ENCODE assay signal across 1 cellular context in genomic region chr19:1652471-1653299, GRCh38.
TF ChIP-seq lines count a peak whose summit lies in the region.

TCF3 (minus strand) TSS chr19:1652615; CDS start chr19:1650248, 2,367 bp downstream.

TF ChIP-seq in HepG2, 621 proteins besides CTCF, POLR2A, EP300 and RAD21 (continued from another document and continues in another):
- TF ChIP-seq, protein P1, sequence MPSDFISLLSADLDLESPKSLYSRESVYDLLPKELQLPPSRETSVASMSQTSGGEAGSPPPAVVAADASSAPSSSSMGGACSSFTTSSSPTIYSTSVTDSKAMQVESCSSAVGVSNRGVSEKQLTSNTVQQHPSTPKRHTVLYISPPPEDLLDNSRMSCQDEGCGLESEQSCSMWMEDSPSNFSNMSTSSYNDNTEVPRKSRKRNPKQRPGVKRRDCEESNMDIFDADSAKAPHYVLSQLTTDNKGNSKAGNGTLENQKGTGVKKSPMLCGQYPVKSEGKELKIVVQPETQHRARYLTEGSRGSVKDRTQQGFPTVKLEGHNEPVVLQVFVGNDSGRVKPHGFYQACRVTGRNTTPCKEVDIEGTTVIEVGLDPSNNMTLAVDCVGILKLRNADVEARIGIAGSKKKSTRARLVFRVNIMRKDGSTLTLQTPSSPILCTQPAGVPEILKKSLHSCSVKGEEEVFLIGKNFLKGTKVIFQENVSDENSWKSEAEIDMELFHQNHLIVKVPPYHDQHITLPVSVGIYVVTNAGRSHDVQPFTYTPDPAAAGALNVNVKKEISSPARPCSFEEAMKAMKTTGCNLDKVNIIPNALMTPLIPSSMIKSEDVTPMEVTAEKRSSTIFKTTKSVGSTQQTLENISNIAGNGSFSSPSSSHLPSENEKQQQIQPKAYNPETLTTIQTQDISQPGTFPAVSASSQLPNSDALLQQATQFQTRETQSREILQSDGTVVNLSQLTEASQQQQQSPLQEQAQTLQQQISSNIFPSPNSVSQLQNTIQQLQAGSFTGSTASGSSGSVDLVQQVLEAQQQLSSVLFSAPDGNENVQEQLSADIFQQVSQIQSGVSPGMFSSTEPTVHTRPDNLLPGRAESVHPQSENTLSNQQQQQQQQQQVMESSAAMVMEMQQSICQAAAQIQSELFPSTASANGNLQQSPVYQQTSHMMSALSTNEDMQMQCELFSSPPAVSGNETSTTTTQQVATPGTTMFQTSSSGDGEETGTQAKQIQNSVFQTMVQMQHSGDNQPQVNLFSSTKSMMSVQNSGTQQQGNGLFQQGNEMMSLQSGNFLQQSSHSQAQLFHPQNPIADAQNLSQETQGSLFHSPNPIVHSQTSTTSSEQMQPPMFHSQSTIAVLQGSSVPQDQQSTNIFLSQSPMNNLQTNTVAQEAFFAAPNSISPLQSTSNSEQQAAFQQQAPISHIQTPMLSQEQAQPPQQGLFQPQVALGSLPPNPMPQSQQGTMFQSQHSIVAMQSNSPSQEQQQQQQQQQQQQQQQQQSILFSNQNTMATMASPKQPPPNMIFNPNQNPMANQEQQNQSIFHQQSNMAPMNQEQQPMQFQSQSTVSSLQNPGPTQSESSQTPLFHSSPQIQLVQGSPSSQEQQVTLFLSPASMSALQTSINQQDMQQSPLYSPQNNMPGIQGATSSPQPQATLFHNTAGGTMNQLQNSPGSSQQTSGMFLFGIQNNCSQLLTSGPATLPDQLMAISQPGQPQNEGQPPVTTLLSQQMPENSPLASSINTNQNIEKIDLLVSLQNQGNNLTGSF (CRISPR knock-in tag; IDR thresholded peaks at IDR 0.05): peak; percentile 29; the same call in 1 of the 2 replicates
- TF ChIP-seq ZNF724P (CRISPR knock-in tag; IDR thresholded peaks at IDR 0.05; ENCODE audit: borderline replicate concordance): no peak
- TF ChIP-seq ZNF225 (CRISPR knock-in tag; IDR thresholded peaks at IDR 0.05): no peak
- no peak for TF ChIP-seq ZFP82 (CRISPR knock-in tag; IDR thresholded peaks at IDR 0.05; ENCODE audit: borderline replicate concordance)
- TF ChIP-seq HOXA3 (CRISPR knock-in tag; IDR thresholded peaks at IDR 0.05): peak; percentile 67
- peak; percentile 100 for TF ChIP-seq SP4 (CRISPR knock-in tag; IDR thresholded peaks at IDR 0.05)
- peak; percentile 62; the same call in 1 of the 2 replicates for TF ChIP-seq AHR (CRISPR knock-in tag; IDR thresholded peaks at IDR 0.05)
- TF ChIP-seq, protein P2, sequence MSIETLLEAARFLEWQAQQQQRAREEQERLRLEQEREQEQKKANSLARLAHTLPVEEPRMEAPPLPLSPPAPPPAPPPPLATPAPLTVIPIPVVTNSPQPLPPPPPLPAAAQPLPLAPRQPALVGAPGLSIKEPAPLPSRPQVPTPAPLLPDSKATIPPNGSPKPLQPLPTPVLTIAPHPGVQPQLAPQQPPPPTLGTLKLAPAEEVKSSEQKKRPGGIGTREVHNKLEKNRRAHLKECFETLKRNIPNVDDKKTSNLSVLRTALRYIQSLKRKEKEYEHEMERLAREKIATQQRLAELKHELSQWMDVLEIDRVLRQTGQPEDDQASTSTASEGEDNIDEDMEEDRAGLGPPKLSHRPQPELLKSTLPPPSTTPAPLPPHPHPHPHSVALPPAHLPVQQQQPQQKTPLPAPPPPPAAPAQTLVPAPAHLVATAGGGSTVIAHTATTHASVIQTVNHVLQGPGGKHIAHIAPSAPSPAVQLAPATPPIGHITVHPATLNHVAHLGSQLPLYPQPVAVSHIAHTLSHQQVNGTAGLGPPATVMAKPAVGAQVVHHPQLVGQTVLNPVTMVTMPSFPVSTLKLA (IDR thresholded peaks at IDR 0.05): 0 out of 2 replicates have a peak, but pooled peaks have one; percentile 7
- peak; percentile 71; the same call in 1 of the 2 replicates for TF ChIP-seq MYC (CRISPR knock-in tag; IDR thresholded peaks at IDR 0.05; ENCODE audit: borderline replicate concordance)
- TF ChIP-seq, protein P3, sequence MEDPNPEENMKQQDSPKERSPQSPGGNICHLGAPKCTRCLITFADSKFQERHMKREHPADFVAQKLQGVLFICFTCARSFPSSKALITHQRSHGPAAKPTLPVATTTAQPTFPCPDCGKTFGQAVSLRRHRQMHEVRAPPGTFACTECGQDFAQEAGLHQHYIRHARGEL (CRISPR knock-in tag; IDR thresholded peaks at IDR 0.05): no peak
- TF ChIP-seq PPARG (CRISPR knock-in tag; conservative IDR thresholded peaks at IDR 0.05): peak; percentile 47; the same call in 1 of the 2 replicates
- TF ChIP-seq GATAD1 (CRISPR knock-in tag; IDR thresholded peaks at IDR 0.05): peak; percentile 73
- TF ChIP-seq, protein P4, sequence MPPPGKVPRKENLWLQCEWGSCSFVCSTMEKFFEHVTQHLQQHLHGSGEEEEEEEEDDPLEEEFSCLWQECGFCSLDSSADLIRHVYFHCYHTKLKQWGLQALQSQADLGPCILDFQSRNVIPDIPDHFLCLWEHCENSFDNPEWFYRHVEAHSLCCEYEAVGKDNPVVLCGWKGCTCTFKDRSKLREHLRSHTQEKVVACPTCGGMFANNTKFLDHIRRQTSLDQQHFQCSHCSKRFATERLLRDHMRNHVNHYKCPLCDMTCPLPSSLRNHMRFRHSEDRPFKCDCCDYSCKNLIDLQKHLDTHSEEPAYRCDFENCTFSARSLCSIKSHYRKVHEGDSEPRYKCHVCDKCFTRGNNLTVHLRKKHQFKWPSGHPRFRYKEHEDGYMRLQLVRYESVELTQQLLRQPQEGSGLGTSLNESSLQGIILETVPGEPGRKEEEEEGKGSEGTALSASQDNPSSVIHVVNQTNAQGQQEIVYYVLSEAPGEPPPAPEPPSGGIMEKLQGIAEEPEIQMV (CRISPR knock-in tag; IDR thresholded peaks at IDR 0.05; ENCODE audit: low read depth): no peak
- no peak for TF ChIP-seq RBAK (CRISPR knock-in tag; IDR thresholded peaks at IDR 0.05)
- TF ChIP-seq BRD4 (CRISPR knock-in tag; IDR thresholded peaks at IDR 0.05): no peak
- no peak for TF ChIP-seq PHF5A (CRISPR knock-in tag; IDR thresholded peaks at IDR 0.05; ENCODE audit: low read depth, unreplicated experiment)
- TF ChIP-seq NR2F6 (IDR thresholded peaks at IDR 0.05): no peak
- TF ChIP-seq NR2F6 (CRISPR knock-in tag; IDR thresholded peaks at IDR 0.05): 0 out of 2 replicates have a peak, but pooled peaks have one; percentile 17
- no peak for TF ChIP-seq ZNF792 (CRISPR knock-in tag; IDR thresholded peaks at IDR 0.05)
- TF ChIP-seq ZNF879 (CRISPR knock-in tag; IDR thresholded peaks at IDR 0.05): no peak; the same call in 1 of the 2 replicates
- TF ChIP-seq ISL2 (CRISPR knock-in tag; IDR thresholded peaks at IDR 0.05): peak; percentile 76
- TF ChIP-seq HMGA1 (CRISPR knock-in tag; conservative IDR thresholded peaks at IDR 0.05): no peak
- 0 out of 2 replicates have a peak, but pooled peaks have one; percentile 24 for TF ChIP-seq ATF6 (CRISPR knock-in tag; conservative IDR thresholded peaks at IDR 0.05)
- TF ChIP-seq HMG20A (CRISPR knock-in tag; IDR thresholded peaks at IDR 0.05; ENCODE audit: borderline replicate concordance): no peak
- no peak for TF ChIP-seq CBX1 (IDR thresholded peaks at IDR 0.05; ENCODE audit: low read depth)
- no peak for TF ChIP-seq ELF4 (CRISPR knock-in tag; IDR thresholded peaks at IDR 0.05; ENCODE audit: borderline replicate concordance)
- TF ChIP-seq MED13 (CRISPR knock-in tag; IDR thresholded peaks at IDR 0.05): 0 out of 2 replicates have a peak, but pooled peaks have one; percentile 51
- TF ChIP-seq, protein P5, sequence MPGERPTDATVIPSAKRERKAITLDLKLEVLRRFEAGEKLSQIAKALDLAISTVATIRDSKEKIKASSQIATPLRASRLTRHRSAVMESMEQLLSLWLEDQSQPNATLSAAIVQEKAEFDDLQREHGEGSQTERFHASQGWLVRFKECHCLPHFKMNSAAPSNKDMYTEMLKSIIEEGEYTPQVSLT (CRISPR knock-in tag; IDR thresholded peaks at IDR 0.05; ENCODE audit: borderline replicate concordance, low read depth): no peak
- no peak for TF ChIP-seq TCF7 (IDR thresholded peaks at IDR 0.05; ENCODE audit: low read depth)
- TF ChIP-seq, protein P6, sequence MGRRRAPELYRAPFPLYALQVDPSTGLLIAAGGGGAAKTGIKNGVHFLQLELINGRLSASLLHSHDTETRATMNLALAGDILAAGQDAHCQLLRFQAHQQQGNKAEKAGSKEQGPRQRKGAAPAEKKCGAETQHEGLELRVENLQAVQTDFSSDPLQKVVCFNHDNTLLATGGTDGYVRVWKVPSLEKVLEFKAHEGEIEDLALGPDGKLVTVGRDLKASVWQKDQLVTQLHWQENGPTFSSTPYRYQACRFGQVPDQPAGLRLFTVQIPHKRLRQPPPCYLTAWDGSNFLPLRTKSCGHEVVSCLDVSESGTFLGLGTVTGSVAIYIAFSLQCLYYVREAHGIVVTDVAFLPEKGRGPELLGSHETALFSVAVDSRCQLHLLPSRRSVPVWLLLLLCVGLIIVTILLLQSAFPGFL (CRISPR knock-in tag; IDR thresholded peaks at IDR 0.05): no peak
- no peak for TF ChIP-seq MTERF4 (CRISPR knock-in tag; IDR thresholded peaks at IDR 0.05)
- TF ChIP-seq KDM4B (CRISPR knock-in tag; IDR thresholded peaks at IDR 0.05): no peak
- no peak for TF ChIP-seq IRF1 (CRISPR knock-in tag; IDR thresholded peaks at IDR 0.05; ENCODE audit: low read depth)
- TF ChIP-seq NFYC (CRISPR knock-in tag; IDR thresholded peaks at IDR 0.05): peak; percentile 99
- TF ChIP-seq HNRNPH1 (optimal IDR thresholded peaks at IDR 0.05; ENCODE audit: low read depth, low read length): no peak
- no peak for TF ChIP-seq PCBP2 (optimal IDR thresholded peaks at IDR 0.05; ENCODE audit: low read depth, low read length, poor library complexity, severe bottlenecking)
- TF ChIP-seq ARID4A (CRISPR knock-in tag; IDR thresholded peaks at IDR 0.05; ENCODE audit: borderline replicate concordance): peak; percentile 48; the same call in 1 of the 2 replicates
- peak; percentile 71; the same call in 1 of the 2 replicates for TF ChIP-seq ZNF317 (CRISPR knock-in tag; IDR thresholded peaks at IDR 0.05)
- no peak for TF ChIP-seq FUBP1 (CRISPR knock-in tag; IDR thresholded peaks at IDR 0.05; ENCODE audit: borderline replicate concordance)
